ENCODE assay signal across 1 cellular context in genomic region chr19:13774217-13775191, GRCh38.
TF ChIP-seq lines count a peak whose summit lies in the region.

Gene C19orf53 (plus strand): TSS chr19:13774456. CDS start chr19:13774478, 22 bp downstream.

TF ChIP-seq in K562, 482 proteins besides CTCF, POLR2A, EP300 and RAD21 (continued from another document and continues in another):
- TF ChIP-seq CHAMP1 (IDR thresholded peaks at IDR 0.05) (no peak), GTF2A2 (tag; IDR thresholded peaks at IDR 0.05) (no peak), IFI16 (CRISPR knock-in tag; IDR thresholded peaks at IDR 0.05) (no peak), RBM34 (IDR thresholded peaks at IDR 0.05; ENCODE audit: borderline replicate concordance, insufficient read depth, low read length) (no peak), CBFB (CRISPR knock-in tag; IDR thresholded peaks at IDR 0.05) (no peak), ZNF24 (IDR thresholded peaks at IDR 0.05) (no peak), SRSF3 (IDR thresholded peaks at IDR 0.05; ENCODE audit: insufficient read depth, low read length) (no peak), ARID3B (CRISPR knock-in tag; IDR thresholded peaks at IDR 0.05; ENCODE audit: borderline replicate concordance) (no peak), SIN3B (IDR thresholded peaks at IDR 0.05; ENCODE audit: low read depth) (peak; percentile 93), SNRNP70 (optimal IDR thresholded peaks at IDR 0.05; ENCODE audit: low read depth, low read length) (no peak), CBX3 (IDR thresholded peaks at IDR 0.05; ENCODE audit: borderline replicate concordance in 1 of 2, low read length in 2 of 2) (no peak), NCOA4 (IDR thresholded peaks at IDR 0.05; ENCODE audit: partially characterized antibody) (no peak), HDGF (IDR thresholded peaks at IDR 0.05) (no peak), NR1H2 (CRISPR knock-in tag; IDR thresholded peaks at IDR 0.05) (no peak), SP2 (IDR thresholded peaks at IDR 0.05; ENCODE audit: extremely low read depth, low read depth, low read length, poor library complexity, severe bottlenecking) (peak; percentile 50), NFATC3 (IDR thresholded peaks at IDR 0.05) (no peak), ARID2 (IDR thresholded peaks at IDR 0.05) (0 out of 2 replicates have a peak, but pooled peaks have one; percentile 18), ZNF589 (CRISPR knock-in tag; IDR thresholded peaks at IDR 0.05; ENCODE audit: low read depth) (peak; percentile 63; the same call in 1 of the 2 replicates), E2F5 (CRISPR knock-in tag; IDR thresholded peaks at IDR 0.05) (no peak), MBD2 (IDR thresholded peaks at IDR 0.05; ENCODE audit: borderline replicate concordance, low read depth) (peak; percentile 98), ELF1 (tag; IDR thresholded peaks at IDR 0.05) (peak; percentile 99), NR2C2 (CRISPR knock-in tag; IDR thresholded peaks at IDR 0.05) (peak; percentile 58; the same call in 1 of the 2 replicates), NR2C2 (tag; IDR thresholded peaks at IDR 0.05) (peak; percentile 69; the same call in 1 of the 2 replicates), FIP1L1 (IDR thresholded peaks at IDR 0.05; ENCODE audit: low read depth, low read length, poor library complexity, severe bottlenecking) (peak; percentile 60), MCM3 (IDR thresholded peaks at IDR 0.05) (no peak), ZNF395 (CRISPR knock-in tag; IDR thresholded peaks at IDR 0.05) (peak; percentile 71; the same call in 1 of the 2 replicates), KLF13 (tag; IDR thresholded peaks at IDR 0.05; ENCODE audit: borderline replicate concordance, low read depth) (0 out of 2 replicates have a peak, but pooled peaks have one; percentile 56), TCF7 (IDR thresholded peaks at IDR 0.05; ENCODE audit: borderline replicate concordance) (no peak), ZBTB26 (CRISPR knock-in tag; IDR thresholded peaks at IDR 0.05) (no peak), ZNF12 (CRISPR knock-in tag; IDR thresholded peaks at IDR 0.05) (peak; percentile 51; the same call in 1 of the 2 replicates), SMAD2 (IDR thresholded peaks at IDR 0.05; ENCODE audit: low read depth, low read length) (no peak), ZNF165 (CRISPR knock-in tag; IDR thresholded peaks at IDR 0.05; ENCODE audit: borderline replicate concordance) (no peak), HBP1 (CRISPR knock-in tag; IDR thresholded peaks at IDR 0.05) (no peak), ZBTB33 (CRISPR knock-in tag; IDR thresholded peaks at IDR 0.05) (no peak), SOX6 (IDR thresholded peaks at IDR 0.05) (peak; percentile 35), PRDM10 (IDR thresholded peaks at IDR 0.05; ENCODE audit: partially characterized antibody) (peak; percentile 21), SMARCA5 (IDR thresholded peaks at IDR 0.05) (no peak), NFRKB (IDR thresholded peaks at IDR 0.05; ENCODE audit: low read depth) (peak; percentile 75; the same call in 1 of the 2 replicates), HDAC1 (IDR thresholded peaks at IDR 0.05) (peak in 1 of 2 experiments; percentile 88; a peak in 2 of 4 replicates), ETV1 (tag; conservative IDR thresholded peaks at IDR 0.05; ENCODE audit: low read depth) (peak; percentile 89), HINFP (tag; conservative IDR thresholded peaks at IDR 0.05; ENCODE audit: low read depth) (0 out of 2 replicates have a peak, but pooled peaks have one; percentile 41), ARID3A (IDR thresholded peaks at IDR 0.05; ENCODE audit: borderline replicate concordance, low read depth, low read length) (no peak; the same call in 1 of the 2 replicates), SREBF2 (CRISPR knock-in tag; IDR thresholded peaks at IDR 0.05) (no peak), TAF7 (tag; IDR thresholded peaks at IDR 0.05) (peak; percentile 88), TAF15 (IDR thresholded peaks at IDR 0.05; ENCODE audit: low read depth, low read length) (no peak)
